Comparison of ENCODE assay signal across 1 cellular context in the genomic region with DNA sequence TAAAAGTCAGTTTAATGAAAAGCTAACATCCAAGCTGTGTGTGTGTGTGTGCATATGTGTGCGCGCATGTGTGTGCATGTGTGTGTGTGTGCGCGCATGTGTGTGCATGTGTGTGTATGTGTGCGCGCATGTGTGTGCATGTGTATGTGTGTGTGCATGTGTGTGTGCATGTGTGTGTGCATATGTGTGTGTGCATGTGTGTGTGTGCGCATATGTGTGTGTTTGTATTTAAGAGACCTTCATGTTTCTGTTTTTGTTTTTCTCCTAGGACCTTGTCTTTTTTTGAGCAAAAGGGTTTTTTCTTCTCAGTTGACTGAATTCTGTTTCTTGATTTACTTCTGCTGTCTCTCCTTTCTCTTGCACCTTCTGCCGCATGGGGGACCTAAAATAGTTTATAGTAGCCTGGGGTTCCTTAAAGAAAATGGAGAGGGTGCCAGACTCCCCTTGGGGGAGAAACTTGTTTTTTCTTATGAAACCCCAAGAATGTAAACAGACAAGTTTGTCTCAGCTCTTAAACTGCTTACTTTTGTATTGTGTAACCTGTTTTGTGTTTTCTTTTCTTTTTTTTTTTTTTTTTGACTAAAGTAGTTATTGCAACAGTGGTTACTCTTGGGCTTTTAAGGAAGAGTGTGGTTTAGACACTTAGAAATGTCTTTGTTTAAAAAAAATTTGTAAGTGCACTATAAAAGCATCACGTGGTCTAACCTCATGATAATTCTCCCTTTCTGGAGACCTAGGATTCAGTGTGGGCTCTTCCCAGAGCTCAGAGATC.
A peak's percentile ranks its signal among the peaks of the same experiment; 100 is the strongest.
TF ChIP-seq lines count a peak whose summit lies in the region.

No MANE protein-coding gene starts in this region.

TF ChIP-seq in K562, 482 proteins besides CTCF, POLR2A, EP300 and RAD21:
- no peak for TF ChIP-seq KDM5B (IDR thresholded peaks at IDR 0.05; ENCODE audit: insufficient replicate concordance, low read depth, low read length)
- TF ChIP-seq ZNF174 (CRISPR knock-in tag; IDR thresholded peaks at IDR 0.05) = no peak
- no peak for TF ChIP-seq RFX7 (CRISPR knock-in tag; IDR thresholded peaks at IDR 0.05)
- TF ChIP-seq, protein P1, sequence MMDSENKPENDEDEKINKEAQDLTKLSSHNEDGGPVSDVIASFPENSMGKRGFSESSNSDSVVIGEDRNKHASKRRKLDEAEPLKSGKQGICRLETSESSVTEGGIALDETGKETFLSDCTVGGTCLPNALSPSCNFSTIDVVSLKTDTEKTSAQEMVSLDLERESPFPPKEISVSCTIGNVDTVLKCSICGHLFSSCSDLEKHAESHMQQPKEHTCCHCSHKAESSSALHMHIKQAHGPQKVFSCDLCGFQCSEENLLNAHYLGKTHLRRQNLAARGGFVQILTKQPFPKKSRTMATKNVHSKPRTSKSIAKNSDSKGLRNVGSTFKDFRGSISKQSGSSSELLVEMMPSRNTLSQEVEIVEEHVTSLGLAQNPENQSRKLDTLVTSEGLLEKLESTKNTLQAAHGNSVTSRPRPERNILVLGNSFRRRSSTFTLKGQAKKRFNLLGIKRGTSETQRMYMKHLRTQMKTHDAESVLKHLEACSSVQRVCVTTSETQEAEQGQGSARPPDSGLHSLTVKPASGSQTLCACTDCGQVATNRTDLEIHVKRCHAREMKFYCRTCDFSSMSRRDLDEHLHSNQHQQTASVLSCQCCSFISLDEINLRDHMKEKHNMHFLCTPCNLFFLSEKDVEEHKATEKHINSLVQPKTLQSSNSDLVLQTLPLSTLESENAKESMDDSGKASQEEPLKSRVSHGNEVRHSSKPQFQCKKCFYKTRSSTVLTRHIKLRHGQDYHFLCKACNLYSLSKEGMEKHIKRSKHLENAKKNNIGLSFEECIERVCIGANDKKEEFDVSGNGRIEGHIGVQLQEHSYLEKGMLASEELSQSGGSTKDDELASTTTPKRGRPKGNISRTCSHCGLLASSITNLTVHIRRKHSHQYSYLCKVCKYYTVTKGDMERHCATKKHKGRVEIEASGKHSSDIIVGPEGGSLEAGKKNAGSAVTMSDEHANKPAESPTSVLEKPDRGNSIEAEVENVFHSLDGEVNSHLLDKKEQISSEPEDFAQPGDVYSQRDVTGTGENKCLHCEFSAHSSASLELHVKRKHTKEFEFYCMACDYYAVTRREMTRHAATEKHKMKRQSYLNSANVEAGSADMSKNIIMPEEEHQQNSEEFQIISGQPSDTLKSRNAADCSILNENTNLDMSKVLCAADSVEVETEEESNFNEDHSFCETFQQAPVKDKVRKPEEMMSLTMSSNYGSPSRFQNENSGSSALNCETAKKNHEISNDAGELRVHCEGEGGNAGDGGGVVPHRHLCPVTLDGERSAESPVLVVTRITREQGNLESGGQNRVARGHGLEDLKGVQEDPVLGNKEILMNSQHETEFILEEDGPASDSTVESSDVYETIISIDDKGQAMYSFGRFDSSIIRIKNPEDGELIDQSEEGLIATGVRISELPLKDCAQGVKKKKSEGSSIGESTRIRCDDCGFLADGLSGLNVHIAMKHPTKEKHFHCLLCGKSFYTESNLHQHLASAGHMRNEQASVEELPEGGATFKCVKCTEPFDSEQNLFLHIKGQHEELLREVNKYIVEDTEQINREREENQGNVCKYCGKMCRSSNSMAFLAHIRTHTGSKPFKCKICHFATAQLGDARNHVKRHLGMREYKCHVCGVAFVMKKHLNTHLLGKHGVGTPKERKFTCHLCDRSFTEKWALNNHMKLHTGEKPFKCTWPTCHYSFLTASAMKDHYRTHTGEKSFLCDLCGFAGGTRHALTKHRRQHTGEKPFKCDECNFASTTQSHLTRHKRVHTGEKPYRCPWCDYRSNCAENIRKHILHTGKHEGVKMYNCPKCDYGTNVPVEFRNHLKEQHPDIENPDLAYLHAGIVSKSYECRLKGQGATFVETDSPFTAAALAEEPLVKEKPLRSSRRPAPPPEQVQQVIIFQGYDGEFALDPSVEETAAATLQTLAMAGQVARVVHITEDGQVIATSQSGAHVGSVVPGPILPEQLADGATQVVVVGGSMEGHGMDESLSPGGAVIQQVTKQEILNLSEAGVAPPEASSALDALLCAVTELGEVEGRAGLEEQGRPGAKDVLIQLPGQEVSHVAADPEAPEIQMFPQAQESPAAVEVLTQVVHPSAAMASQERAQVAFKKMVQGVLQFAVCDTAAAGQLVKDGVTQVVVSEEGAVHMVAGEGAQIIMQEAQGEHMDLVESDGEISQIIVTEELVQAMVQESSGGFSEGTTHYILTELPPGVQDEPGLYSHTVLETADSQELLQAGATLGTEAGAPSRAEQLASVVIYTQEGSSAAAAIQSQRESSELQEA (IDR thresholded peaks at IDR 0.05; ENCODE audit: low read depth) = no peak
- no peak for TF ChIP-seq HDAC6 (IDR thresholded peaks at IDR 0.05; ENCODE audit: low read depth, low read length)
- TF ChIP-seq RAD51 (IDR thresholded peaks at IDR 0.05; ENCODE audit: borderline replicate concordance, low read depth) = 0 out of 2 replicates have a peak, but pooled peaks have one; percentile 23
- TF ChIP-seq ZNF134 (CRISPR knock-in tag; conservative IDR thresholded peaks at IDR 0.05) = no peak
- TF ChIP-seq CEBPB (tag; IDR thresholded peaks at IDR 0.05) = peak; percentile 58
- TF ChIP-seq KDM1A (IDR thresholded peaks at IDR 0.05) = peak in 1 of 2 experiments; percentile 32; a peak in 1 of 4 replicates
- TF ChIP-seq, protein P2, sequence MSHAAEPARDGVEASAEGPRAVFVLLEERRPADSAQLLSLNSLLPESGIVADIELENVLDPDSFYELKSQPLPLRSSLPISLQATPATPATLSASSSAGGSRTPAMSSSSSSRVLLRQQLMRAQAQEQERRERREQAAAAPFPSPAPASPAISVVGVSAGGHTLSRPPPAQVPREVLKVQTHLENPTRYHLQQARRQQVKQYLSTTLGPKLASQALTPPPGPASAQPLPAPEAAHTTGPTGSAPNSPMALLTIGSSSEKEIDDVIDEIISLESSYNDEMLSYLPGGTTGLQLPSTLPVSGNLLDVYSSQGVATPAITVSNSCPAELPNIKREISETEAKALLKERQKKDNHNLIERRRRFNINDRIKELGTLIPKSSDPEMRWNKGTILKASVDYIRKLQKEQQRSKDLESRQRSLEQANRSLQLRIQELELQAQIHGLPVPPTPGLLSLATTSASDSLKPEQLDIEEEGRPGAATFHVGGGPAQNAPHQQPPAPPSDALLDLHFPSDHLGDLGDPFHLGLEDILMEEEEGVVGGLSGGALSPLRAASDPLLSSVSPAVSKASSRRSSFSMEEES (CRISPR knock-in tag; IDR thresholded peaks at IDR 0.05) = peak; percentile 70
- TF ChIP-seq NFXL1 (CRISPR knock-in tag; IDR thresholded peaks at IDR 0.05) = no peak
- TF ChIP-seq TCF7L2 (IDR thresholded peaks at IDR 0.05; ENCODE audit: low read depth, low read length) = no peak
TF ChIP-seq in K562: peak in this region for 4.
